16 cellular contexts compared by ENCODE assay signal in genomic region chr2:63662028-63662804, GRCh38.
A peak's percentile ranks its signal among the peaks of the same experiment; 100 is the strongest.
DNase-seq lines count a peak whose midpoint lies in the region; ATAC-seq, FAIRE-seq and TF ChIP-seq lines count a peak whose summit lies in the region.
"Had no signal": no experiment of that assay in that cellular context is flagged by ENCODE, and none has a peak within 500 bp of the region (broad histone marks: within the 10 kb centered on the region; RNA-seq: fewer than 3 reads in every experiment).

No MANE protein-coding gene starts in this region.

- H3K79me1 ChIP-seq in mesendoderm (ENCODE audit: low read length), result no peaks in the 10 kb centered on the region

- no peak overlapping the region for H3K23ac ChIP-seq in mesendoderm (ENCODE audit: low read length)

- intact Hi-C loops in HepG2 (cut with micrococcal nuclease; ENCODE audit: unreplicated experiment), result no loop called here

- H3K9ac ChIP-seq in liver (ENCODE audit: low read depth in 1 of 2, low read length in 2 of 2), result no peak overlapping the region
- H3K9ac ChIP-seq in HepG2 (ENCODE audit: insufficient read depth, low read depth, low read length), result no peak overlapping the region
- H3K9ac ChIP-seq in endodermal cell (ENCODE audit: extremely low read depth, low read length, poor library complexity, severe bottlenecking), result no peak overlapping the region
- no peak overlapping the region for H3K9ac ChIP-seq in mesendoderm (ENCODE audit: low read length)
- H3K9ac ChIP-seq: BLaER1 treated with 17β-estradiol and CSF1 and Interleukin-3, amounts not matched to agents 10 nM and 100 nM had no signal

- no peaks in the 10 kb centered on the region for H3K9me3 ChIP-seq in liver (ENCODE audit: control insufficient read depth in 4 of 4, low read length in 3 of 4)
- H3K9me3 ChIP-seq in HepG2 (ENCODE audit: low read length), result no peaks in the 10 kb centered on the region
- peaks cover 5% of the 10 kb centered on the region for H3K9me3 ChIP-seq in endodermal cell (ENCODE audit: control insufficient read depth, low read length)
- H3K9me3 ChIP-seq: MG63, Peyer's patch had no signal

- BruUV-seq in HepG2 (replicated peaks; lab: Mats Ljungman, UMichigan), result no TSS peak

- H4K8ac ChIP-seq in mesendoderm (ENCODE audit: low read depth, low read length), result no peak overlapping the region

- no peak overlapping the region for H2BK120ac ChIP-seq in mesendoderm (ENCODE audit: low read depth, low read length)

- POLR2A ChIA-PET in HepG2 (lab: Yijun Ruan, JAX), result no interaction called here

- TF ChIP-seq CTCF in liver (IDR thresholded peaks at IDR 0.05; ENCODE audit: low read depth, low read length, missing input control) (no peak), HepG2 (CRISPR knock-in tag; IDR thresholded peaks at IDR 0.05) (no peak), endodermal cell (conservative IDR thresholded peaks at IDR 0.05) (no peak)

- in situ Hi-C loops in HepG2 (cut with HindIII; ENCODE audit: extremely low pct_ligation_motif_present, low pct_unique_long_range_greater_than_20kb), result no loop called here

- CTCF ChIA-PET in HepG2 (lab: Yijun Ruan, JAX; ENCODE audit: low intra/inter-chr PET ratio, low total read pairs), result no interaction called here

- H4K5ac ChIP-seq in mesendoderm (ENCODE audit: low read length), result no peak overlapping the region

- no peaks in the 10 kb centered on the region for H3K27me3 Mint-ChIP-seq in endodermal cell (ENCODE audit: insufficient read depth)

- FAIRE-seq in HepG2 (lab: Jason Lieb, UNC) (no peak), GM12892 (lab: Jason Lieb, UNC) (no peak)

- H3K18ac ChIP-seq in mesendoderm (ENCODE audit: low read length), result peak overlapping the region; percentile 91

- H4K20me1 ChIP-seq in HepG2 (ENCODE audit: insufficient read depth, low read length), result no peaks in the 10 kb centered on the region
- H4K20me1 ChIP-seq: BLaER1 treated with 17β-estradiol and CSF1 and Interleukin-3, amounts not matched to agents 10 nM and 100 nM had no signal

- H3K4me1 Mint-ChIP-seq in endodermal cell, result peaks cover 26% of the 10 kb centered on the region

- H3K27ac Mint-ChIP-seq in endodermal cell, result peak overlapping the region; percentile 12

- no peak overlapping the region for H2BK15ac ChIP-seq in mesendoderm (replicated peaks; ENCODE audit: low read depth)

- no peak for DNase-seq in HepG2 (ENCODE audit: low spot score)
- DNase-seq in endodermal cell, result no peak
- DNase-seq in mesendoderm, result peak; percentile 95
- no peak for DNase-seq in SHP77 (lab: John Stamatoyannopoulos, UW)
- DNase-seq in GM12892 (ENCODE audit: insufficient read length), result no peak
- DNase-seq in NCI-H2171 treated with DMSO at 0.1 percent for 48 hours (lab: John Stamatoyannopoulos, UW), result no peak
- DNase-seq: 8988T, MG63, NCI-H1105, NCI-H187, NCI-H510A treated with DMSO at 0.1 percent for 48 hours, Peyer's patch, SHP77 treated with DMSO at 0.1 percent for 48 hours had no signal

- H3K4me3 ChIP-seq in liver (ENCODE audit: low read depth in 1 of 3, low read length in 3 of 3), result no peak overlapping the region
- H3K4me3 ChIP-seq in HepG2 (replicated peaks in 1 of 3; ENCODE audit: insufficient read depth in 1 of 3, low read depth in 2 of 3, low read length in 3 of 3), result no peak overlapping the region
- H3K4me3 ChIP-seq in endodermal cell (ENCODE audit: low read length), result no peak overlapping the region
- H3K4me3 ChIP-seq in mesendoderm (ENCODE audit: low read length), result no peak overlapping the region
- H3K4me3 ChIP-seq: BLaER1 treated with 17β-estradiol and CSF1 and Interleukin-3, amounts not matched to agents 10 nM and 100 nM; MG63; Peyer's patch had no signal

- TF ChIP-seq POLR2A in HepG2 (IDR thresholded peaks at IDR 0.05; ENCODE audit: insufficient read depth in 1 of 2, low read depth in 2 of 2, low read length in 2 of 2) (no peak), GM12892 (IDR thresholded peaks at IDR 0.05; ENCODE audit: low read depth, low read length) (no peak)

- H3K56ac ChIP-seq in mesendoderm (ENCODE audit: low read length), result no peak overlapping the region

- WGBS in liver, result 57% methylated on average over 3 of the region's 3 CpGs
- 3% methylated on average over 3 of the region's 3 CpGs for WGBS in HepG2 (ENCODE audit: low lambda C conversion rate)
- WGBS in endodermal cell (ENCODE audit: insufficient coverage in 1 of 2, insufficient read length in 1 of 2), 2 experiments, result 94 to 100% methylated on average over 1 to 2 of the region's 3 CpGs
- no CpG with 5 or more reads among the region's 3 CpGs for WGBS in mesendoderm (ENCODE audit: extremely low coverage, insufficient coverage, low lambda C conversion rate)

- no peak overlapping the region for H3K4me3 Mint-ChIP-seq in endodermal cell

- no peaks in the 10 kb centered on the region for H3K36me3 ChIP-seq in liver (ENCODE audit: control insufficient read depth in 4 of 4, insufficient read depth in 3 of 4, low read depth in 1 of 4, low read length in 3 of 4)
- H3K36me3 ChIP-seq in HepG2 (replicated peaks in 1 of 2; ENCODE audit: control insufficient read depth in 1 of 2, insufficient read depth in 2 of 2, low read length in 2 of 2), result no peaks in the 10 kb centered on the region
- H3K36me3 ChIP-seq in endodermal cell (ENCODE audit: control insufficient read depth, insufficient read depth, low read length), result no peaks in the 10 kb centered on the region
- H3K36me3 ChIP-seq in mesendoderm (ENCODE audit: control insufficient read depth, insufficient read depth, low read length), result no peaks in the 10 kb centered on the region
- H3K36me3 ChIP-seq: BLaER1 treated with 17β-estradiol and CSF1 and Interleukin-3, amounts not matched to agents 10 nM and 100 nM; MG63; Peyer's patch had no signal

- TF ChIP-seq EP300 in HepG2 (IDR thresholded peaks at IDR 0.05; ENCODE audit: low read depth in 2 of 2, low read length in 2 of 2) (no peak), HepG2 (CRISPR knock-in tag; IDR thresholded peaks at IDR 0.05; ENCODE audit: borderline replicate concordance) (no peak)

- H3K4ac ChIP-seq in mesendoderm (ENCODE audit: low read depth, low read length), result peak overlapping the region; percentile 31

- H3K4me1 ChIP-seq in liver (ENCODE audit: control insufficient read depth in 4 of 4, insufficient read depth in 4 of 4, low read length in 3 of 4) (peaks cover 4 to 50% (median 23%) of the 10 kb centered on the region in 4 donors), HepG2 (ENCODE audit: insufficient read depth, low read length) (peaks cover 8% of the 10 kb centered on the region; the same call in 1 of the 2 replicates), endodermal cell (ENCODE audit: control insufficient read depth, insufficient read depth, low read length) (no peaks in the 10 kb centered on the region), mesendoderm (ENCODE audit: control insufficient read depth, low read depth, low read length) (peaks cover 11% of the 10 kb centered on the region)
- H3K4me1 ChIP-seq: Peyer's patch had no signal

- no peak overlapping the region for H2AFZ ChIP-seq in HepG2 (ENCODE audit: low read length)

- ATAC-seq in HepG2 (no peak), HG02884 (IDR thresholded peaks at IDR 0.05; ENCODE audit: unreplicated experiment) (no peak)

- peaks cover 4% of the 10 kb centered on the region for H3K9me3 Mint-ChIP-seq in endodermal cell

- no peak for TF ChIP-seq RAD21 in liver (IDR thresholded peaks at IDR 0.05)
- no peak for TF ChIP-seq RAD21 in HepG2 (CRISPR knock-in tag; IDR thresholded peaks at IDR 0.05)

- no peaks in the 10 kb centered on the region for H3K79me2 ChIP-seq in HepG2 (ENCODE audit: insufficient read depth, low read length)
- H3K79me2 ChIP-seq in mesendoderm (ENCODE audit: control insufficient read depth, insufficient read depth, low read length), result no peaks in the 10 kb centered on the region

- H2AK5ac ChIP-seq in mesendoderm (ENCODE audit: low read length), result no peak overlapping the region

- H3K27me3 ChIP-seq in liver (ENCODE audit: control insufficient read depth in 4 of 4, insufficient read depth in 4 of 4, low read length in 3 of 4) (no peaks in the 10 kb centered on the region), HepG2 (ENCODE audit: control insufficient read depth in 1 of 2, insufficient read depth in 2 of 2, low read length in 2 of 2) (no peaks in the 10 kb centered on the region), endodermal cell (ENCODE audit: control insufficient read depth, insufficient read depth, low read length, poor library complexity, severe bottlenecking) (no peaks in the 10 kb centered on the region), mesendoderm (ENCODE audit: insufficient read depth, low read length, poor library complexity) (no peaks in the 10 kb centered on the region)
- H3K27me3 ChIP-seq: BLaER1 treated with 17β-estradiol and CSF1 and Interleukin-3, amounts not matched to agents 10 nM and 100 nM; MG63; Peyer's patch had no signal

- H3K36me3 Mint-ChIP-seq in endodermal cell (ENCODE audit: low read depth), result no peaks in the 10 kb centered on the region

- H3K27ac ChIP-seq in liver (ENCODE audit: low read depth in 1 of 2, low read length in 2 of 2) (peak overlapping the region; percentile 82 to 84), HepG2 (ENCODE audit: extremely low read length, insufficient read depth, low read length) (no peak overlapping the region), endodermal cell (ENCODE audit: low read depth, low read length) (no peak overlapping the region), mesendoderm (ENCODE audit: low read depth, low read length) (no peak overlapping the region)
- H3K27ac ChIP-seq: BLaER1 treated with 17β-estradiol and CSF1 and Interleukin-3, amounts not matched to agents 10 nM and 100 nM; Peyer's patch had no signal

- H3K4me2 ChIP-seq in HepG2 (ENCODE audit: low read depth, low read length), result no peak overlapping the region
- H3K4me2 ChIP-seq in mesendoderm (ENCODE audit: low read length), result no peak overlapping the region
- H3K4me2 ChIP-seq: BLaER1 treated with 17β-estradiol and CSF1 and Interleukin-3, amounts not matched to agents 10 nM and 100 nM had no signal

- no peak overlapping the region for H2BK5ac ChIP-seq in mesendoderm (ENCODE audit: low read length)

TF ChIP-seq in liver, 16 proteins besides CTCF, POLR2A, EP300 and RAD21 (continues in another document):
- TF ChIP-seq HNF4A (conservative IDR thresholded peaks at IDR 0.05), result peak; percentile 60 to 71

TF ChIP-seq in HepG2, 621 proteins besides CTCF, POLR2A, EP300 and RAD21 (continues in another document):
- no peak for TF ChIP-seq DR1 (CRISPR knock-in tag; IDR thresholded peaks at IDR 0.05)
- TF ChIP-seq MNT (IDR thresholded peaks at IDR 0.05), result no peak

Comparison
In these comparisons a context has a peak if more than half of its experiments do, and no peak if none do; other contexts are left out.
1. H3K27ac ChIP-seq: peak in liver (2 of 2); none in HepG2 (single experiment), endodermal cell (single experiment) and mesendoderm (single experiment).